Comparison of ENCODE assay signal across 12 cellular contexts in the genomic region with DNA sequence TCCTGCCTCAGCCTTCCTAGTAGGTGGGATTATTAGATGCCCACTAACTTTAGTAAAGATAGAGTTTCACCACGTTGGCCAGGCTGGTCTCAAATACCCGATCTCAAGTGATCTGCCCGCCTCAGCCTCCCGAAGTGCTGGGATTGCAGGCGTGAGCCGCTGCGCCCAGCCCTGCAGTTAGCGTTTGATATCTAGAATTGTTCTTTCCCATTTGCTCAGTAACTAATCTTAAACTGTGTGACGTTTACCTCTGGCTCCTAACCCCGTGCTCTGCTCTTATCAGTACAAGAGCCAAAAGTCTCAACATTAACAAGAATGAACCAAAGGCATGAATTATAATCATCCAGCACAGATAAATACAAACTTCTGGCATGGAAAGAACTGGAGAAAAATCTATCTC. TPM values are rescaled to one million over a fixed set of nuclear protein-coding genes. Genes with fewer than 3 reads are reported as not detected.
A peak's percentile ranks its signal among the peaks of the same experiment; 100 is the strongest.
DNase-seq lines count a peak whose midpoint lies in the region; ATAC-seq, FAIRE-seq and TF ChIP-seq lines count a peak whose summit lies in the region.
"Had no signal": no experiment of that assay in that cellular context is flagged by ENCODE, and none has a peak within 500 bp of the region (broad histone marks: within the 10 kb centered on the region; RNA-seq: fewer than 3 reads in every experiment).

No MANE protein-coding gene starts in this region.

- in situ Hi-C loops in K562 (cut with MboI): no loop called here

- H3K9ac ChIP-seq in K562 (ENCODE audit: insufficient read depth in 1 of 2, low read depth in 2 of 2, low read length in 2 of 2): peak overlapping the region; percentile 5 to 81; a peak in 2 of 4 replicates
- no peak overlapping the region for H3K9ac ChIP-seq in mesenchymal stem cell (ENCODE audit: low read length)
- H3K9ac ChIP-seq: SK-N-SH had no signal

- H3K27ac ChIP-seq in K562 (ENCODE audit: extremely low read depth, low read depth, low read length): peak overlapping the region; percentile 20; the same call in 1 of the 3 replicates
- H3K27ac ChIP-seq in mesenchymal stem cell (ENCODE audit: low read length, poor library complexity, severe bottlenecking): no peak overlapping the region
- H3K27ac ChIP-seq: Peyer's patch had no signal

- no peak overlapping the region for H2BK12ac ChIP-seq in mesenchymal stem cell (ENCODE audit: low read length in 2 of 2)

- H3K27ac Mint-ChIP-seq in progenitor cell of endocrine pancreas: peak overlapping the region; percentile 92
- no peak overlapping the region for H3K27ac Mint-ChIP-seq in immature natural killer cell

- no peak for TF ChIP-seq RAD21 in K562 (CRISPR knock-in tag; conservative IDR thresholded peaks at IDR 0.05 in 1 of 2, IDR thresholded peaks at IDR 0.05 in 1 of 2)

- peaks cover 90% of the 10 kb centered on the region for H3K79me2 ChIP-seq in K562 (ENCODE audit: control insufficient read depth, insufficient read depth, low read length)

- no peak overlapping the region for H4K91ac ChIP-seq in mesenchymal stem cell (ENCODE audit: low read length)

- H3K9me1 ChIP-seq in K562 (ENCODE audit: control insufficient read depth, insufficient read depth, low read length): no peaks in the 10 kb centered on the region

- no peak for TF ChIP-seq POLR2A in K562 (conservative IDR thresholded peaks at IDR 0.05)

- H3K27me3 Mint-ChIP-seq in progenitor cell of endocrine pancreas (no peaks in the 10 kb centered on the region), immature natural killer cell (ENCODE audit: low read depth in 3 of 3) (peaks cover 0 to 5% (median 5%) of the 10 kb centered on the region in 3 donors)

- peak; percentile 70 for ATAC-seq in K562
- ATAC-seq in HG03354 (IDR thresholded peaks at IDR 0.05; ENCODE audit: poor library complexity, severe bottlenecking, unreplicated experiment): no peak

- POLR2A ChIA-PET in K562 (lab: Yijun Ruan, JAX): no interaction called here

- H3K23ac ChIP-seq in mesenchymal stem cell (ENCODE audit: low read length in 2 of 2): no peak overlapping the region

- BruUV-seq in K562 (replicated peaks; lab: Mats Ljungman, UMichigan): no TSS peak

- H2AK5ac ChIP-seq in mesenchymal stem cell (ENCODE audit: low read length, severe bottlenecking): no peak overlapping the region

- no peaks in the 10 kb centered on the region for H3K36me3 Mint-ChIP-seq in progenitor cell of endocrine pancreas (ENCODE audit: insufficient read depth)
- no peaks in the 10 kb centered on the region for H3K36me3 Mint-ChIP-seq in immature natural killer cell

- no peak overlapping the region for H2BK15ac ChIP-seq in mesenchymal stem cell (ENCODE audit: low read depth, poor library complexity, severe bottlenecking)

- H3K4me1 ChIP-seq in K562 (replicated peaks in 1 of 2; ENCODE audit: control insufficient read depth in 2 of 2, insufficient read depth in 2 of 2, low read length in 2 of 2): peaks cover 17 to 23% of the 10 kb centered on the region in 2 experiments; a peak in 4 of 5 replicates
- H3K4me1 ChIP-seq in mesenchymal stem cell (ENCODE audit: control insufficient read depth, insufficient read depth, low read depth, low read length): no peaks in the 10 kb centered on the region
- H3K4me1 ChIP-seq: Peyer's patch had no signal

- H3K79me1 ChIP-seq in mesenchymal stem cell (replicated peaks; ENCODE audit: low read length, poor library complexity, severe bottlenecking): peaks cover 10% of the 10 kb centered on the region

- intact Hi-C loops in K562 (cut with micrococcal nuclease): loop anchor here (10.0 kb wide), 1 partner anchor 292 kb away; the partner anchor contains the start of gene STK31

- no peak overlapping the region for H3K4me3 ChIP-seq in K562
- no peak overlapping the region for H3K4me3 ChIP-seq in mesenchymal stem cell (ENCODE audit: insufficient read depth in 1 of 2, low read depth in 1 of 2, low read length in 2 of 2)
- H3K4me3 ChIP-seq: Peyer's patch had no signal

- H2BK5ac ChIP-seq in mesenchymal stem cell (ENCODE audit: low read depth, low read length, poor library complexity, severe bottlenecking): no peak overlapping the region

- peaks cover 19% of the 10 kb centered on the region; the same call in 2 of the 3 replicates for H3K36me3 ChIP-seq in K562 (ENCODE audit: control insufficient read depth, insufficient read depth, low read length)
- H3K36me3 ChIP-seq in mesenchymal stem cell (ENCODE audit: control insufficient read depth in 1 of 2, insufficient read depth in 2 of 2, low read depth in 1 of 2, low read length in 2 of 2): no peaks in the 10 kb centered on the region
- H3K36me3 ChIP-seq: Peyer's patch had no signal

- H3K4me2 ChIP-seq in K562 (ENCODE audit: insufficient read depth, low read length) (peak overlapping the region; percentile 38; the same call in 1 of the 2 replicates), mesenchymal stem cell (ENCODE audit: low read length, poor library complexity, severe bottlenecking) (no peak overlapping the region)
- H3K4me2 ChIP-seq: SK-N-SH had no signal

- no peak overlapping the region for H3K14ac ChIP-seq in mesenchymal stem cell (ENCODE audit: low read length in 2 of 2)

- H3K4ac ChIP-seq in mesenchymal stem cell (ENCODE audit: low read depth in 1 of 2, low read length in 2 of 2): no peak overlapping the region

- WGBS in K562 (ENCODE audit: insufficient coverage, low coverage, missing lambda C conversion rate): 5% methylated on average over 10 of the region's 10 CpGs
- WGBS in mesenchymal stem cell: 92% methylated on average over 10 of the region's 10 CpGs

- no peak for TF ChIP-seq EP300 in K562 (IDR thresholded peaks at IDR 0.05; ENCODE audit: low read length)

- H3K9me3 ChIP-seq in K562 (replicated peaks; ENCODE audit: control insufficient read depth, insufficient read depth, low read depth, low read length) (no peaks in the 10 kb centered on the region), mesenchymal stem cell (ENCODE audit: control insufficient read depth, low read length) (no peaks in the 10 kb centered on the region)
- H3K9me3 ChIP-seq: Peyer's patch, SK-N-SH had no signal

- CTCF ChIA-PET in K562 (lab: Yijun Ruan, JAX; ENCODE audit: low intra/inter-chr PET ratio): no interaction called here

- H3K4me3 Mint-ChIP-seq in progenitor cell of endocrine pancreas (ENCODE audit: low read depth): no peak overlapping the region
- H3K4me3 Mint-ChIP-seq in immature natural killer cell: no peak overlapping the region

- H3K9me3 Mint-ChIP-seq in progenitor cell of endocrine pancreas (ENCODE audit: low read depth) (no peaks in the 10 kb centered on the region), immature natural killer cell (no peaks in the 10 kb centered on the region)

- DNase-seq in OCI-M1 (lab: John Stamatoyannopoulos, UW) (peak; percentile 51), K562 (ENCODE audit: extremely low read depth in 1 of 4, low spot score in 3 of 4) (peak in 2 of 4 experiments; percentile 31 to 53), mesenchymal stem cell (no peak), progenitor cell of endocrine pancreas (ENCODE audit: low spot score, unreplicated experiment) (no peak), immature natural killer cell (no peak)
- no peak for DNase-seq in stimulated activated CD4-positive, alpha-beta T cell treated with anti-CD3 and anti-CD28 coated beads, Interleukin-2, amount 100 ng/mL, for 24 hours
- DNase-seq: NCI-H1092, NCI-H510A treated with DMSO at 0.1 percent for 48 hours, Peyer's patch, Right ventricle myocardium superior had no signal

- H2AFZ ChIP-seq in K562 (ENCODE audit: low read depth, low read length) (no peak overlapping the region), mesenchymal stem cell (ENCODE audit: low read depth, low read length) (no peak overlapping the region)

- peaks cover 17% of the 10 kb centered on the region for H4K20me1 ChIP-seq in K562 (replicated peaks; ENCODE audit: control insufficient read depth, insufficient read depth, low read length)

- H3K18ac ChIP-seq in mesenchymal stem cell (ENCODE audit: low read depth in 1 of 2, low read length in 2 of 2): no peak overlapping the region

- H2BK120ac ChIP-seq in mesenchymal stem cell (ENCODE audit: low read depth, low read length): no peak overlapping the region

- FAIRE-seq in K562 (lab: Jason Lieb, UNC): no peak

- no peaks in the 10 kb centered on the region for H3K27me3 ChIP-seq in K562 (ENCODE audit: control insufficient read depth in 2 of 2, insufficient read depth in 2 of 2, low read length in 2 of 2)
- H3K27me3 ChIP-seq in mesenchymal stem cell (ENCODE audit: control insufficient read depth in 1 of 2, insufficient read depth in 1 of 2, low read length in 2 of 2): no peaks in the 10 kb centered on the region
- H3K27me3 ChIP-seq: Peyer's patch had no signal

- TF ChIP-seq CTCF in K562 (IDR thresholded peaks at IDR 0.05 in 2 of 3, conservative IDR thresholded peaks at IDR 0.05 in 1 of 3; ENCODE audit: insufficient read depth in 2 of 3, low read depth in 1 of 3, low read length in 3 of 3) (no peak), progenitor cell of endocrine pancreas (IDR thresholded peaks at IDR 0.05; ENCODE audit: unreplicated experiment) (no peak)

- H3K4me1 Mint-ChIP-seq in progenitor cell of endocrine pancreas (ENCODE audit: low read depth) (peaks cover 31% of the 10 kb centered on the region), immature natural killer cell (no peaks in the 10 kb centered on the region)

- peak overlapping the region; percentile 69 for H4K8ac ChIP-seq in mesenchymal stem cell (ENCODE audit: low read length)

RNA-seq across cellular contexts. Expression of gene IGF2BP3, which starts 47.4 kb away (rescaled TPM):
- 95.3 and 272 TPM in 2 replicates for total RNA-seq in K562 (2011; cell fraction: chromatin; rRNA removed; ENCODE audit: low replicate concordance)
- total RNA-seq in K562 (2011; cell fraction: nucleolus; rRNA removed): 53.0 and 62.1 TPM in 2 replicates
- 111 and 181 TPM in 2 replicates for total RNA-seq in K562 (2011; cell fraction: nucleoplasm; rRNA removed)
- total RNA-seq in K562 (2014; rRNA removed): 46.0 and 49.5 TPM in 2 replicates
- 79.0 and 82.8 TPM in 2 replicates for total RNA-seq in K562 (2014; rRNA removed; fragmentation: Illumina TruSeq; extraction: Trizol)
- total RNA-seq in K562 (2015; rRNA removed; fragmentation: Illumina TruSeq; extraction: Trizol): 62.9 and 71.4 TPM in 2 replicates
- total RNA-seq in K562 (2021): 61.2 and 62.9 TPM in 2 replicates
- 53.2 and 61.4 TPM in 2 replicates for polyA plus RNA-seq in K562 (2011; rRNA removed)
- polyA plus RNA-seq in K562 (2011; cell fraction: cytosol; rRNA removed): 34.6 and 39.6 TPM in 2 replicates
- polyA plus RNA-seq in K562 (2011; cell fraction: nucleus; rRNA removed): 46.4 and 48.8 TPM in 2 replicates
- polyA plus RNA-seq in K562 (2012): 38.8 and 43.7 TPM in 2 replicates
- polyA plus RNA-seq in K562 (2014; fragmentation: Illumina TruSeq; extraction: Trizol): 67.9 and 88.1 TPM in 2 replicates
- polyA plus RNA-seq in K562 (2014; fragmentation: Nextera tagmentation; extraction: Ambion mirVana): 1 to 10 TPM; 8.4 to 8.5 TPM
- 45.3 and 55.8 TPM in 2 replicates for polyA plus RNA-seq in K562 (2014; rRNA removed)
- 92.7 and 97.6 TPM in 2 replicates for polyA minus RNA-seq in K562 (2011; rRNA and poly(A)+ RNA removed)
- polyA minus RNA-seq in K562 (2011; cell fraction: cytosol; rRNA and poly(A)+ RNA removed): 46.0 and 65.1 TPM in 2 replicates
- 38.0 and 61.4 TPM in 2 replicates for polyA minus RNA-seq in K562 (2011; cell fraction: nucleus; rRNA and poly(A)+ RNA removed)
- polyA plus RNA-seq in mesenchymal stem cell (2013, experiment 1 of 2): 122 TPM
- polyA plus RNA-seq in mesenchymal stem cell (2013, experiment 2 of 2): 117 TPM
- total RNA-seq in progenitor cell of endocrine pancreas: 96.9 and 107 TPM in 2 replicates
- under 1 TPM in 1 of 3 donors, not detected in 2; 0.76 TPM for polyA plus RNA-seq in immature natural killer cell
- total RNA-seq: Right ventricle myocardium superior had no signal
